ENCODE assay signal across 19 cellular contexts in genomic region chr10:28872592-28873165, GRCh38.
"Had no signal": no experiment of that assay in that cellular context is flagged by ENCODE, and none has a peak within 500 bp of the region (broad histone marks: within the 10 kb centered on the region; RNA-seq: fewer than 3 reads in every experiment).

No MANE protein-coding gene starts in this region.

- DNase-seq: activated CD4-positive, alpha-beta T cell treated with anti-CD3 and anti-CD28 coated beads, Interleukin-2, amount 10 ng/mL, durations not matched to agents 7 days and 5 days; activated CD8-positive, alpha-beta memory T cell treated with anti-CD3 and anti-CD28 coated beads, Interleukin-2, amount 50 U/mL, for 48 hours; activated gamma-delta T cell treated with Interleukin-2 at 50 U/mL for 16 hours; activated naive CD8-positive, alpha-beta T cell treated with anti-CD3 and anti-CD28 coated beads for 36 hours; activated T-cell treated with anti-CD3 and anti-CD28 coated beads, Interleukin-2, amount 50 U/mL, for 72 hours; aorta; cerebellar nuclear complex; dermis blood vessel endothelial cell; effector memory CD8-positive, alpha-beta T cell; islet precursor cell; mammary epithelial cell; naive thymus-derived CD4-positive, alpha-beta T cell; pancreas; stimulated activated CD4-positive, alpha-beta T cell treated with anti-CD3 and anti-CD28 coated beads, Interleukin-15, amount 100 ng/mL, for 24 hours; stimulated activated CD4-positive, alpha-beta T cell treated with anti-CD3 and anti-CD28 coated beads, Interleukin-4, amount 100 ng/mL, for 24 hours; stimulated activated naive CD4-positive, alpha-beta T cell treated with Interleukin-2 at 50 U/mL for 16 hours; substantia nigra had no signal

- H3K4me3 ChIP-seq: gastroesophageal sphincter, pancreas, tibial nerve had no signal

- ATAC-seq: activated T-cell treated with anti-CD3 and anti-CD28 coated beads, Interleukin-2, amount 50 U/mL, for 72 hours; effector memory CD8-positive, alpha-beta T cell; gastroesophageal sphincter; naive thymus-derived CD4-positive, alpha-beta T cell; pancreas had no signal

- H3K9me3 Mint-ChIP-seq: activated CD4-positive, alpha-beta T cell treated with anti-CD3 and anti-CD28 coated beads, Interleukin-2, amount 10 ng/mL, durations not matched to agents 7 days and 5 days; activated naive CD8-positive, alpha-beta T cell treated with anti-CD3 and anti-CD28 coated beads for 36 hours; activated T-cell treated with anti-CD3 and anti-CD28 coated beads, Interleukin-2, amount 50 U/mL, for 72 hours; effector memory CD8-positive, alpha-beta T cell; naive thymus-derived CD4-positive, alpha-beta T cell had no signal

- H3K27ac Mint-ChIP-seq: activated CD4-positive, alpha-beta T cell treated with anti-CD3 and anti-CD28 coated beads, Interleukin-2, amount 10 ng/mL, durations not matched to agents 7 days and 5 days; activated naive CD8-positive, alpha-beta T cell treated with anti-CD3 and anti-CD28 coated beads for 36 hours; activated T-cell treated with anti-CD3 and anti-CD28 coated beads, Interleukin-2, amount 50 U/mL, for 72 hours; effector memory CD8-positive, alpha-beta T cell; naive thymus-derived CD4-positive, alpha-beta T cell had no signal

- H3K27me3 Mint-ChIP-seq: activated CD4-positive, alpha-beta T cell treated with anti-CD3 and anti-CD28 coated beads, Interleukin-2, amount 10 ng/mL, durations not matched to agents 7 days and 5 days had no signal

- H3K36me3 Mint-ChIP-seq: activated naive CD8-positive, alpha-beta T cell treated with anti-CD3 and anti-CD28 coated beads for 36 hours; naive thymus-derived CD4-positive, alpha-beta T cell had no signal

- H3K4me3 Mint-ChIP-seq: activated CD4-positive, alpha-beta T cell treated with anti-CD3 and anti-CD28 coated beads, Interleukin-2, amount 10 ng/mL, durations not matched to agents 7 days and 5 days; activated naive CD8-positive, alpha-beta T cell treated with anti-CD3 and anti-CD28 coated beads for 36 hours; activated T-cell treated with anti-CD3 and anti-CD28 coated beads, Interleukin-2, amount 50 U/mL, for 72 hours; effector memory CD8-positive, alpha-beta T cell; naive thymus-derived CD4-positive, alpha-beta T cell had no signal

- H3K4me1 Mint-ChIP-seq: activated CD4-positive, alpha-beta T cell treated with anti-CD3 and anti-CD28 coated beads, Interleukin-2, amount 10 ng/mL, durations not matched to agents 7 days and 5 days; activated naive CD8-positive, alpha-beta T cell treated with anti-CD3 and anti-CD28 coated beads for 36 hours; naive thymus-derived CD4-positive, alpha-beta T cell had no signal
